In genomic region chr9:99019523-99020331, GRCh38 we compare ENCODE assay signal across 10 cellular contexts.
A peak's percentile ranks its signal among the peaks of the same experiment; 100 is the strongest.
DNase-seq lines count a peak whose midpoint lies in the region; ATAC-seq and TF ChIP-seq lines count a peak whose summit lies in the region.
"Had no signal": no experiment of that assay in that cellular context is flagged by ENCODE, and none has a peak within 500 bp of the region (broad histone marks: within the 10 kb centered on the region; RNA-seq: fewer than 3 reads in every experiment).

No MANE protein-coding gene starts in this region.

- DNase-seq in mammary epithelial cell: peak; percentile 88
- DNase-seq in iris pigment epithelial cell (ENCODE audit: low read depth): peak; percentile 98
- DNase-seq in thoracic aorta (ENCODE audit: low spot score): no peak
- no peak for DNase-seq in NCI-H524 treated with DMSO at 0.1 percent for 48 hours (lab: John Stamatoyannopoulos, UW)
- no peak for DNase-seq in activated CD4-positive, alpha-beta T cell treated with anti-CD3 and anti-CD28 coated beads for 4 hours
- DNase-seq in T-helper 1 cell: no peak
- DNase-seq: left cardiac atrium, NCI-H1105 treated with DMSO at 0.1 percent for 48 hours had no signal

- CTCF ChIA-PET in mammary epithelial cell (lab: Charles Lee; ENCODE audit: low non-redundant PET): no interaction called here

- H3K27ac ChIP-seq in mammary epithelial cell (ENCODE audit: insufficient read depth, low read depth, low read length) (peak overlapping the region; percentile 60), thoracic aorta (peak overlapping the region; percentile 27 to 77)

- no TSS peak for BruUV-seq in mammary epithelial cell (replicated peaks; lab: Mats Ljungman, UMichigan)

- TF ChIP-seq EP300 in Ishikawa (IDR thresholded peaks at IDR 0.05; ENCODE audit: borderline replicate concordance): no peak

- peak; percentile 92 for ATAC-seq in thoracic aorta (ENCODE audit: insufficient number of reproducible peaks, low FRiP score, low read depth)
- no peak for ATAC-seq in GM21825 (IDR thresholded peaks at IDR 0.05; ENCODE audit: unreplicated experiment)

- dilution Hi-C loops in mammary epithelial cell (cut with HindIII; ENCODE audit: low sequenced_read_pairs): no loop called here

- peak overlapping the region; percentile 7 for H3K4me2 ChIP-seq in mammary epithelial cell (ENCODE audit: insufficient read depth, low read depth, low read length)

- H3K36me3 ChIP-seq in mammary epithelial cell (ENCODE audit: insufficient read depth, low read length) (no peaks in the 10 kb centered on the region), thoracic aorta (no peaks in the 10 kb centered on the region)

- H3K4me1 ChIP-seq in mammary epithelial cell (ENCODE audit: insufficient read depth, low read length) (peaks cover 11% of the 10 kb centered on the region), thoracic aorta (ENCODE audit: control insufficient read depth in 1 of 2, low read depth in 2 of 2) (peaks cover 10 to 21% of the 10 kb centered on the region in 2 donors)

- no peak for TF ChIP-seq CTCF in mammary epithelial cell (conservative IDR thresholded peaks at IDR 0.05 in 1 of 2, IDR thresholded peaks at IDR 0.05 in 1 of 2; ENCODE audit: extremely low read depth in 1 of 2, insufficient read depth in 1 of 2, low read depth in 1 of 2, low read length in 2 of 2)
- no peak for TF ChIP-seq CTCF in thoracic aorta (IDR thresholded peaks at IDR 0.05)

- TF ChIP-seq RAD21 in Ishikawa (IDR thresholded peaks at IDR 0.05; ENCODE audit: low read depth): no peak

- H3K27me3 ChIP-seq in mammary epithelial cell (ENCODE audit: insufficient read depth, low read length): no peaks in the 10 kb centered on the region
- no peaks in the 10 kb centered on the region for H3K27me3 ChIP-seq in thoracic aorta (replicated peaks; ENCODE audit: insufficient read depth)

- in situ Hi-C loops in mammary epithelial cell (cut with MboI; ENCODE audit: low sequenced_read_pairs in 2 of 2): no loop called here

- 26% methylated on average over 3 of the region's 3 CpGs for WGBS in mammary epithelial cell (ENCODE audit: low coverage, missing lambda C conversion rate)

- H2AFZ ChIP-seq in mammary epithelial cell (ENCODE audit: low read depth, low read length): no peak overlapping the region

- H3K9me3 ChIP-seq in mammary epithelial cell (replicated peaks; ENCODE audit: insufficient read depth, low read length) (no peaks in the 10 kb centered on the region), thoracic aorta (no peaks in the 10 kb centered on the region)

- H3K79me2 ChIP-seq in mammary epithelial cell (ENCODE audit: insufficient read depth, low read length): no peaks in the 10 kb centered on the region

- H4K20me1 ChIP-seq in mammary epithelial cell (ENCODE audit: insufficient read depth, low read length): no peaks in the 10 kb centered on the region

- intact Hi-C loops in mammary epithelial cell (cut with micrococcal nuclease): loop anchor here (5.0 kb wide), 2 partner anchors 38 to 108 kb away; no protein-coding TSS in a partner anchor

- H3K9ac ChIP-seq in mammary epithelial cell (ENCODE audit: insufficient read depth, low read length): no peak overlapping the region

- H3K4me3 ChIP-seq in mammary epithelial cell (replicated peaks in 1 of 3; ENCODE audit: insufficient read depth in 1 of 3, low read depth in 2 of 3, low read length in 3 of 3) (no peak overlapping the region), thoracic aorta (no peak overlapping the region)

TF ChIP-seq in Ishikawa, 13 proteins besides CTCF, POLR2A, EP300 and RAD21:
- TF ChIP-seq YY1 (IDR thresholded peaks at IDR 0.05; ENCODE audit: low read depth) (no peak), TCF12 (IDR thresholded peaks at IDR 0.05; ENCODE audit: low read depth) (0 out of 2 replicates have a peak, but pooled peaks have one; percentile 11)

Comparison
In these comparisons a context has a peak if more than half of its experiments do, and no peak if none do; other contexts are left out.
1. DNase-seq: peak in mammary epithelial cell (single experiment) and iris pigment epithelial cell (single experiment); none in thoracic aorta (single experiment), NCI-H524 treated with DMSO at 0.1 percent for 48 hours (single experiment), activated CD4-positive, alpha-beta T cell treated with anti-CD3 and anti-CD28 coated beads for 4 hours (0 of 2) and T-helper 1 cell (0 of 5).